In genomic region chr9:123420560-123421210, GRCh38 we compare ENCODE assay signal across 25 cellular contexts.
DNase-seq lines count a peak whose midpoint lies in the region; FAIRE-seq and TF ChIP-seq lines count a peak whose summit lies in the region.
"Had no signal": no experiment of that assay in that cellular context is flagged by ENCODE, and none has a peak within 500 bp of the region (broad histone marks: within the 10 kb centered on the region; RNA-seq: fewer than 3 reads in every experiment).

No MANE protein-coding gene starts in this region.

- no peak for TF ChIP-seq POLR2A in sigmoid colon (IDR thresholded peaks at IDR 0.05)
- no peak for TF ChIP-seq POLR2A in tibial nerve (IDR thresholded peaks at IDR 0.05)

- H3K27ac ChIP-seq in sigmoid colon (no peak overlapping the region), tibial nerve (no peak overlapping the region)
- H3K27ac ChIP-seq: 22Rv1, prostate gland, upper lobe of left lung had no signal

- H3K36me3 ChIP-seq in sigmoid colon (peaks cover 0 to 44% (median 0%) of the 10 kb centered on the region in 4 donors), tibial nerve (peaks cover 0 to 79% (median 0%) of the 10 kb centered on the region in 3 donors)
- H3K36me3 ChIP-seq: prostate gland had no signal

- TF ChIP-seq CTCF in sigmoid colon (IDR thresholded peaks at IDR 0.05) = no peak
- TF ChIP-seq CTCF in tibial nerve (IDR thresholded peaks at IDR 0.05) = no peak
- TF ChIP-seq CTCF in D721Med (IDR thresholded peaks at IDR 0.05; ENCODE audit: insufficient read depth, missing control alignments) = no peak

- WGBS in sigmoid colon, 2 donors = 71 to 88% methylated on average over 21 of the region's 21 CpGs
- WGBS in tibial nerve, 2 donors = 61 to 62% methylated on average over 21 of the region's 21 CpGs

- H3K27me3 ChIP-seq in sigmoid colon (no peaks in the 10 kb centered on the region), tibial nerve (no peaks in the 10 kb centered on the region)
- H3K27me3 ChIP-seq: upper lobe of left lung had no signal

- H3K4me3 ChIP-seq in sigmoid colon (no peak overlapping the region), tibial nerve (no peak overlapping the region)
- H3K4me3 ChIP-seq: K562, prostate gland, upper lobe of left lung had no signal

- DNase-seq in NCI-H2107 treated with DMSO at 0.1 percent for 48 hours (lab: John Stamatoyannopoulos, UW; ENCODE audit: unreplicated experiment) (peak; percentile 63), NCI-H2107 (lab: John Stamatoyannopoulos, UW) (no peak), MV-4-11 (lab: John Stamatoyannopoulos, UW) (peak; percentile 37), left kidney (ENCODE audit: low read depth, low spot score) (peak; percentile 56), sigmoid colon (peak; percentile 65), tibial nerve (ENCODE audit: low spot score in 2 of 2) (no peak), NCI-H510A (lab: John Stamatoyannopoulos, UW) (no peak), D721Med (ENCODE audit: insufficient read length, low spot score) (no peak)
- DNase-seq: activated CD8-positive, alpha-beta T cell treated with anti-CD3 and anti-CD28 coated beads, Interleukin-2, amount 10 ng/mL, durations not matched to agents 7 days and 5 days; Calu3; foreskin fibroblast; H7; NCI-H2029; NCI-H446; NCI-H82; nucleus accumbens; stimulated activated CD4-positive, alpha-beta T cell treated with anti-CD3 and anti-CD28 coated beads, Interleukin-4, amount 100 ng/mL, for 4 hours; T-helper 9 cell had no signal

- no peaks in the 10 kb centered on the region for H3K9me3 ChIP-seq in sigmoid colon
- H3K9me3 ChIP-seq in tibial nerve = no peaks in the 10 kb centered on the region
- H3K9me3 ChIP-seq: prostate gland, upper lobe of left lung had no signal

- H3K4me1 ChIP-seq in sigmoid colon = no peaks in the 10 kb centered on the region
- no peaks in the 10 kb centered on the region for H3K4me1 ChIP-seq in tibial nerve
- H3K4me1 ChIP-seq: prostate gland, upper lobe of left lung had no signal

- intact Hi-C loops in sigmoid colon (cut with DNase I) = no loop called here

- FAIRE-seq in D721Med (lab: Jason Lieb, UNC) = no peak
- FAIRE-seq: GM18507, HTR-8/SVneo, islet of Langerhans, K562 had no signal

- no peak for TF ChIP-seq EP300 in sigmoid colon (IDR thresholded peaks at IDR 0.05)
- no peak for TF ChIP-seq EP300 in tibial nerve (IDR thresholded peaks at IDR 0.05)

Comparison
In these comparisons a context has a peak if more than half of its experiments do, and no peak if none do; other contexts are left out.
1. DNase-seq: peak in NCI-H2107 treated with DMSO at 0.1 percent for 48 hours (single experiment), MV-4-11 (single experiment), left kidney (single experiment) and sigmoid colon (single experiment); none in NCI-H2107 (single experiment), tibial nerve (0 of 2), NCI-H510A (single experiment) and D721Med (single experiment).